Comparison of ENCODE assay signal across 1 cellular context in the genomic region with DNA sequence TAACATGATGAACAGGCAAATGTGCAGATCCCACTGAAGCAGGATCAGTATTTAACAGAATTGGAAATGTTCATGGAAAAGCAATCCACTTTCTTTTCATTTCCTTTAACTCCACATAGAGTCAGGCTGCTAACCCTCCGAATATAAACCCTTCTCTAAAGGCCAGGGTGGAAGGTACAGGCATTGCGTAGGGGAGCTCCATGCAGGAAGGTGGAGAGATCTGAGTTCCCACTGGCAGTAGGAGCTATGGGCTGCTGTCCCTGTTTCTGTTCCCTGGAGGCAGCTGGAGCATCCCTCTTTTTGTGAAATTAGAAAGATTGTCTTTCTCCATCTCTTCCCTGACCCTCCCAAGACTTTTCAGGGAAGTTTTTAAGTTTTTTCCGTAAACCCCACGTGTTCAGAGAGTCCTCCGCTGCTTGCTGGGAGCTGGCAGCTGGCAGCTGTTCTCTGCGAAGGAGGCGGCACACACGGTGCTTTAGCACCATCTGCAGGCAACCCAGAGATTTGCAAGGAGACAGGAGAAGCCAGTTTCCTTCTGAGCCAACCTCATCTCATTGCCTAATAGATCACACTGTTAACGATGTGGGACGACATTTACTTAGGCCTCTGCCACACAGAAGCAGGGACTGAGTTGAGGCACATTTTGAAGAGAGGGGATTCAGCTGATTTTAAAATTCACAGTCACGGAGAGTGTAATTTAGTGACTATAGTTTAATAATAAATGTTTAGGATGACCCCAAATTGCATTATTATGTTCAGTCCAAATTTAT.
TF ChIP-seq lines count a peak whose summit lies in the region.

No MANE protein-coding gene starts in this region.

TF ChIP-seq in GM12878, 131 proteins besides CTCF, POLR2A, EP300 and RAD21 (continued from another document):
- TF ChIP-seq, protein P1, sequence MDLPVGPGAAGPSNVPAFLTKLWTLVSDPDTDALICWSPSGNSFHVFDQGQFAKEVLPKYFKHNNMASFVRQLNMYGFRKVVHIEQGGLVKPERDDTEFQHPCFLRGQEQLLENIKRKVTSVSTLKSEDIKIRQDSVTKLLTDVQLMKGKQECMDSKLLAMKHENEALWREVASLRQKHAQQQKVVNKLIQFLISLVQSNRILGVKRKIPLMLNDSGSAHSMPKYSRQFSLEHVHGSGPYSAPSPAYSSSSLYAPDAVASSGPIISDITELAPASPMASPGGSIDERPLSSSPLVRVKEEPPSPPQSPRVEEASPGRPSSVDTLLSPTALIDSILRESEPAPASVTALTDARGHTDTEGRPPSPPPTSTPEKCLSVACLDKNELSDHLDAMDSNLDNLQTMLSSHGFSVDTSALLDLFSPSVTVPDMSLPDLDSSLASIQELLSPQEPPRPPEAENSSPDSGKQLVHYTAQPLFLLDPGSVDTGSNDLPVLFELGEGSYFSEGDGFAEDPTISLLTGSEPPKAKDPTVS (IDR thresholded peaks at IDR 0.05; ENCODE audit: low read depth, low read length): no peak
- TF ChIP-seq CHD2 (IDR thresholded peaks at IDR 0.05; ENCODE audit: borderline replicate concordance, low read depth, low read length): no peak
- TF ChIP-seq, protein P2, sequence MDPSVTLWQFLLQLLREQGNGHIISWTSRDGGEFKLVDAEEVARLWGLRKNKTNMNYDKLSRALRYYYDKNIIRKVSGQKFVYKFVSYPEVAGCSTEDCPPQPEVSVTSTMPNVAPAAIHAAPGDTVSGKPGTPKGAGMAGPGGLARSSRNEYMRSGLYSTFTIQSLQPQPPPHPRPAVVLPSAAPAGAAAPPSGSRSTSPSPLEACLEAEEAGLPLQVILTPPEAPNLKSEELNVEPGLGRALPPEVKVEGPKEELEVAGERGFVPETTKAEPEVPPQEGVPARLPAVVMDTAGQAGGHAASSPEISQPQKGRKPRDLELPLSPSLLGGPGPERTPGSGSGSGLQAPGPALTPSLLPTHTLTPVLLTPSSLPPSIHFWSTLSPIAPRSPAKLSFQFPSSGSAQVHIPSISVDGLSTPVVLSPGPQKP (IDR thresholded peaks at IDR 0.05; ENCODE audit: low read depth, low read length): no peak
- no peak for TF ChIP-seq POLR2AphosphoS5 (IDR thresholded peaks at IDR 0.05; ENCODE audit: low read length)
- TF ChIP-seq, protein P3, sequence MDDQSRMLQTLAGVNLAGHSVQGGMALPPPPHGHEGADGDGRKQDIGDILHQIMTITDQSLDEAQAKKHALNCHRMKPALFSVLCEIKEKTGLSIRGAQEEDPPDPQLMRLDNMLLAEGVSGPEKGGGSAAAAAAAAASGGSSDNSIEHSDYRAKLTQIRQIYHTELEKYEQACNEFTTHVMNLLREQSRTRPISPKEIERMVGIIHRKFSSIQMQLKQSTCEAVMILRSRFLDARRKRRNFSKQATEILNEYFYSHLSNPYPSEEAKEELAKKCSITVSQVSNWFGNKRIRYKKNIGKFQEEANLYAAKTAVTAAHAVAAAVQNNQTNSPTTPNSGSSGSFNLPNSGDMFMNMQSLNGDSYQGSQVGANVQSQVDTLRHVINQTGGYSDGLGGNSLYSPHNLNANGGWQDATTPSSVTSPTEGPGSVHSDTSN (IDR thresholded peaks at IDR 0.05; ENCODE audit: insufficient replicate concordance, low read depth, low read length): no peak
- TF ChIP-seq, protein P4, sequence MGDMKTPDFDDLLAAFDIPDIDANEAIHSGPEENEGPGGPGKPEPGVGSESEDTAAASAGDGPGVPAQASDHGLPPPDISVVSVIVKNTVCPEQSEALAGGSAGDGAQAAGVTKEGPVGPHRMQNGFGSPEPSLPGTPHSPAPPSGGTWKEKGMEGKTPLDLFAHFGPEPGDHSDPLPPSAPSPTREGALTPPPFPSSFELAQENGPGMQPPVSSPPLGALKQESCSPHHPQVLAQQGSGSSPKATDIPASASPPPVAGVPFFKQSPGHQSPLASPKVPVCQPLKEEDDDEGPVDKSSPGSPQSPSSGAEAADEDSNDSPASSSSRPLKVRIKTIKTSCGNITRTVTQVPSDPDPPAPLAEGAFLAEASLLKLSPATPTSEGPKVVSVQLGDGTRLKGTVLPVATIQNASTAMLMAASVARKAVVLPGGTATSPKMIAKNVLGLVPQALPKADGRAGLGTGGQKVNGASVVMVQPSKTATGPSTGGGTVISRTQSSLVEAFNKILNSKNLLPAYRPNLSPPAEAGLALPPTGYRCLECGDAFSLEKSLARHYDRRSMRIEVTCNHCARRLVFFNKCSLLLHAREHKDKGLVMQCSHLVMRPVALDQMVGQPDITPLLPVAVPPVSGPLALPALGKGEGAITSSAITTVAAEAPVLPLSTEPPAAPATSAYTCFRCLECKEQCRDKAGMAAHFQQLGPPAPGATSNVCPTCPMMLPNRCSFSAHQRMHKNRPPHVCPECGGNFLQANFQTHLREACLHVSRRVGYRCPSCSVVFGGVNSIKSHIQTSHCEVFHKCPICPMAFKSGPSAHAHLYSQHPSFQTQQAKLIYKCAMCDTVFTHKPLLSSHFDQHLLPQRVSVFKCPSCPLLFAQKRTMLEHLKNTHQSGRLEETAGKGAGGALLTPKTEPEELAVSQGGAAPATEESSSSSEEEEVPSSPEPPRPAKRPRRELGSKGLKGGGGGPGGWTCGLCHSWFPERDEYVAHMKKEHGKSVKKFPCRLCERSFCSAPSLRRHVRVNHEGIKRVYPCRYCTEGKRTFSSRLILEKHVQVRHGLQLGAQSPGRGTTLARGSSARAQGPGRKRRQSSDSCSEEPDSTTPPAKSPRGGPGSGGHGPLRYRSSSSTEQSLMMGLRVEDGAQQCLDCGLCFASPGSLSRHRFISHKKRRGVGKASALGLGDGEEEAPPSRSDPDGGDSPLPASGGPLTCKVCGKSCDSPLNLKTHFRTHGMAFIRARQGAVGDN (IDR thresholded peaks at IDR 0.05): no peak; the same call in 1 of the 2 replicates
- 0 out of 2 replicates have a peak, but pooled peaks have one; percentile 29 for TF ChIP-seq EED (IDR thresholded peaks at IDR 0.05; ENCODE audit: low read depth)
- 0 out of 2 replicates have a peak, but pooled peaks have one; percentile 22 for TF ChIP-seq IRF4 (IDR thresholded peaks at IDR 0.05; ENCODE audit: low read depth, low read length)
- TF ChIP-seq SMC3 (IDR thresholded peaks at IDR 0.05; ENCODE audit: borderline replicate concordance, low read length): peak; percentile 93
- TF ChIP-seq, protein P5, sequence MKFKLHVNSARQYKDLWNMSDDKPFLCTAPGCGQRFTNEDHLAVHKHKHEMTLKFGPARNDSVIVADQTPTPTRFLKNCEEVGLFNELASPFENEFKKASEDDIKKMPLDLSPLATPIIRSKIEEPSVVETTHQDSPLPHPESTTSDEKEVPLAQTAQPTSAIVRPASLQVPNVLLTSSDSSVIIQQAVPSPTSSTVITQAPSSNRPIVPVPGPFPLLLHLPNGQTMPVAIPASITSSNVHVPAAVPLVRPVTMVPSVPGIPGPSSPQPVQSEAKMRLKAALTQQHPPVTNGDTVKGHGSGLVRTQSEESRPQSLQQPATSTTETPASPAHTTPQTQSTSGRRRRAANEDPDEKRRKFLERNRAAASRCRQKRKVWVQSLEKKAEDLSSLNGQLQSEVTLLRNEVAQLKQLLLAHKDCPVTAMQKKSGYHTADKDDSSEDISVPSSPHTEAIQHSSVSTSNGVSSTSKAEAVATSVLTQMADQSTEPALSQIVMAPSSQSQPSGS (IDR thresholded peaks at IDR 0.05; ENCODE audit: low read length): no peak
- TF ChIP-seq MXI1 (IDR thresholded peaks at IDR 0.05; ENCODE audit: low read depth, low read length): peak; percentile 51; the same call in 1 of the 2 replicates
- no peak for TF ChIP-seq WRNIP1 (IDR thresholded peaks at IDR 0.05; ENCODE audit: borderline replicate concordance, low read depth, low read length)
- peak; percentile 43; the same call in 1 of the 2 replicates for TF ChIP-seq IKZF1 (conservative IDR thresholded peaks at IDR 0.05)
- TF ChIP-seq MEF2A (IDR thresholded peaks at IDR 0.05; ENCODE audit: insufficient read depth, low read depth, low read length): no peak
- no peak for TF ChIP-seq PML (IDR thresholded peaks at IDR 0.05; ENCODE audit: low read length)
- no peak for TF ChIP-seq ZNF24 (IDR thresholded peaks at IDR 0.05)
- TF ChIP-seq BHLHE40 (IDR thresholded peaks at IDR 0.05; ENCODE audit: borderline replicate concordance in 1 of 2, low read depth in 2 of 2, low read length in 1 of 2): peak; percentile 9 to 27; a peak in 1 of 4 replicates
- TF ChIP-seq, protein P6, sequence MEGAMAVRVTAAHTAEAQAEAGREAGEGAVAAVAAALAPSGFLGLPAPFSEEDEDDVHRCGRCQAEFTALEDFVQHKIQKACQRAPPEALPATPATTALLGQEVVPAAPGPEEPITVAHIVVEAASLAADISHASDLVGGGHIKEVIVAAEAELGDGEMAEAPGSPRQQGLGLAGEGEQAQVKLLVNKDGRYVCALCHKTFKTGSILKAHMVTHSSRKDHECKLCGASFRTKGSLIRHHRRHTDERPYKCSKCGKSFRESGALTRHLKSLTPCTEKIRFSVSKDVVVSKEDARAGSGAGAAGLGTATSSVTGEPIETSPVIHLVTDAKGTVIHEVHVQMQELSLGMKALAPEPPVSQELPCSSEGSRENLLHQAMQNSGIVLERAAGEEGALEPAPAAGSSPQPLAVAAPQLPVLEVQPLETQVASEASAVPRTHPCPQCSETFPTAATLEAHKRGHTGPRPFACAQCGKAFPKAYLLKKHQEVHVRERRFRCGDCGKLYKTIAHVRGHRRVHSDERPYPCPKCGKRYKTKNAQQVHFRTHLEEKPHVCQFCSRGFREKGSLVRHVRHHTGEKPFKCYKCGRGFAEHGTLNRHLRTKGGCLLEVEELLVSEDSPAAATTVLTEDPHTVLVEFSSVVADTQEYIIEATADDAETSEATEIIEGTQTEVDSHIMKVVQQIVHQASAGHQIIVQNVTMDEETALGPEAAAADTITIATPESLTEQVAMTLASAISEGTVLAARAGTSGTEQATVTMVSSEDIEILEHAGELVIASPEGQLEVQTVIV (IDR thresholded peaks at IDR 0.05; ENCODE audit: borderline replicate concordance, partially characterized antibody): no peak
- TF ChIP-seq FOS (IDR thresholded peaks at IDR 0.05; ENCODE audit: borderline replicate concordance, extremely low read depth, insufficient read length): no peak
- TF ChIP-seq, protein P7, sequence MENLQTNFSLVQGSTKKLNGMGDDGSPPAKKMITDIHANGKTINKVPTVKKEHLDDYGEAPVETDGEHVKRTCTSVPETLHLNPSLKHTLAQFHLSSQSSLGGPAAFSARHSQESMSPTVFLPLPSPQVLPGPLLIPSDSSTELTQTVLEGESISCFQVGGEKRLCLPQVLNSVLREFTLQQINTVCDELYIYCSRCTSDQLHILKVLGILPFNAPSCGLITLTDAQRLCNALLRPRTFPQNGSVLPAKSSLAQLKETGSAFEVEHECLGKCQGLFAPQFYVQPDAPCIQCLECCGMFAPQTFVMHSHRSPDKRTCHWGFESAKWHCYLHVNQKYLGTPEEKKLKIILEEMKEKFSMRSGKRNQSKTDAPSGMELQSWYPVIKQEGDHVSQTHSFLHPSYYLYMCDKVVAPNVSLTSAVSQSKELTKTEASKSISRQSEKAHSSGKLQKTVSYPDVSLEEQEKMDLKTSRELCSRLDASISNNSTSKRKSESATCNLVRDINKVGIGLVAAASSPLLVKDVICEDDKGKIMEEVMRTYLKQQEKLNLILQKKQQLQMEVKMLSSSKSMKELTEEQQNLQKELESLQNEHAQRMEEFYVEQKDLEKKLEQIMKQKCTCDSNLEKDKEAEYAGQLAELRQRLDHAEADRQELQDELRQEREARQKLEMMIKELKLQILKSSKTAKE (IDR thresholded peaks at IDR 0.05; ENCODE audit: low read depth, poor library complexity, severe bottlenecking): no peak
- no peak for TF ChIP-seq CREM (IDR thresholded peaks at IDR 0.05; ENCODE audit: low read depth)
- no peak for TF ChIP-seq KLF5 (IDR thresholded peaks at IDR 0.05; ENCODE audit: partially characterized antibody)
- TF ChIP-seq YY1 (IDR thresholded peaks at IDR 0.05; ENCODE audit: low read depth, low read length): peak; percentile 62; the same call in 1 of the 2 replicates
- no peak for TF ChIP-seq CHD4 (IDR thresholded peaks at IDR 0.05)
- TF ChIP-seq HCFC1 (IDR thresholded peaks at IDR 0.05; ENCODE audit: low read length): no peak
- no peak for TF ChIP-seq POLR2AphosphoS2 (IDR thresholded peaks at IDR 0.05; ENCODE audit: low read depth, low read length)
- no peak for TF ChIP-seq RELA (IDR thresholded peaks at IDR 0.05; ENCODE audit: borderline replicate concordance, partially characterized antibody)
- TF ChIP-seq SIN3A (IDR thresholded peaks at IDR 0.05; ENCODE audit: low read depth, low read length): no peak
- TF ChIP-seq TCF3 (IDR thresholded peaks at IDR 0.05; ENCODE audit: borderline replicate concordance, insufficient read depth, low read depth, low read length): peak; percentile 87; the same call in 1 of the 2 replicates
- TF ChIP-seq BMI1 (IDR thresholded peaks at IDR 0.05; ENCODE audit: borderline replicate concordance): no peak
- TF ChIP-seq RAD51 (IDR thresholded peaks at IDR 0.05): peak; percentile 51
- TF ChIP-seq, protein P8, sequence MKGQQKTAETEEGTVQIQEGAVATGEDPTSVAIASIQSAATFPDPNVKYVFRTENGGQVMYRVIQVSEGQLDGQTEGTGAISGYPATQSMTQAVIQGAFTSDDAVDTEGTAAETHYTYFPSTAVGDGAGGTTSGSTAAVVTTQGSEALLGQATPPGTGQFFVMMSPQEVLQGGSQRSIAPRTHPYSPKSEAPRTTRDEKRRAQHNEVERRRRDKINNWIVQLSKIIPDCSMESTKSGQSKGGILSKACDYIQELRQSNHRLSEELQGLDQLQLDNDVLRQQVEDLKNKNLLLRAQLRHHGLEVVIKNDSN (IDR thresholded peaks at IDR 0.05; ENCODE audit: borderline replicate concordance, extremely low read length, insufficient read depth, low read depth, low read length): no peak
- no peak for TF ChIP-seq ZSCAN29 (IDR thresholded peaks at IDR 0.05)
- TF ChIP-seq, protein P9, sequence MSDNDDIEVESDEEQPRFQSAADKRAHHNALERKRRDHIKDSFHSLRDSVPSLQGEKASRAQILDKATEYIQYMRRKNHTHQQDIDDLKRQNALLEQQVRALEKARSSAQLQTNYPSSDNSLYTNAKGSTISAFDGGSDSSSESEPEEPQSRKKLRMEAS (IDR thresholded peaks at IDR 0.05; ENCODE audit: low read depth, low read length): peak; percentile 50; the same call in 1 of the 2 replicates
TF ChIP-seq in GM12878: peak in this region for 12.
